ENCODE assay signal across 8 cellular contexts in the genomic region with DNA sequence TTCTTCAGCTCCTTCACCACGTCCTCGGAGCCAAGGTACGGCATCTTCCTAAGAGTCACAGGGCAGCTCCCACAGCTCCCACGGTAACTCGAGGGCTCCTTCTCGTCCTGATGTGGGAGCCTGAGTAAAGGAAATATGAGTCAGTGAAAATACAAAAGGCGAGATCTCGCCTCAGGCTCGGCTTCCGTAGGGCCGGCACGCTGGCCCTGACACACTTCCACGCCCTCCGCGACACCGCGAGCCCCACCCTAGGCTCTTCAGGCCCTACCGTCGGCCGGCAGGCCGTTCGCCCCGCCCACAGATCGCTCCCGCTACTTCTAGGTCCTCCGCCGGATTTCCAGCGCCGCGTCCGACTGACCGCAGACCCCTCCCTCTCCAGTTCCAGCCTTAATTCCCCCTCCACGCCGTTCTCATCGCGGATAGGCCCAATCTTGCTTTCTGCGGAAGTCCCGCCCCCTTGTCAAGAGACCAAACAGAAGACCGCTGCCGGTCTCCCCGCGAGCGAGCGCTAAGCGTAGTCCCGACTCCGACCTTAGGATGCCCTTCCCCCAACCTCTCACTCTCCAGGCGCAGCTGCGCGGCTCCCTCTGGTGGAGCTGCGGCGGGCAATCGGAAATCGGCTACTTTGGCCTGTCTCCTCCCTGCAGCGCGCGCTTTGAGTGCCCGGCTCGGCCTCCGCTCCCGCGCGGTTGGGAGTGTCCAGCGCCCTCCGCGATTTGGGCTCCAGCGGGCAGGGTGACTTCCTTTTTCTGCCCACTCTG. TPM values are rescaled to one million over a fixed set of nuclear protein-coding genes. Genes with fewer than 3 reads are reported as not detected.
DNase-seq lines count a peak whose midpoint lies in the region; ATAC-seq, FAIRE-seq and TF ChIP-seq lines count a peak whose summit lies in the region.

A gene (minus strand): TSS at position 126 of the 761 bp plus-strand sequence. CDS start 82 bp downstream, at position 44.
A gene (plus strand): TSS at position 653 of the 761 bp plus-strand sequence. CDS start 261 bp downstream, outside the sequence.

- WGBS in mammary epithelial cell (ENCODE audit: low coverage, missing lambda C conversion rate): 1% methylated on average over 28 of the region's 67 CpGs
- WGBS in small intestine, 3 donors: 0 to 1% (median 0%) methylated on average over 59 to 67 of the region's 67 CpGs

- TF ChIP-seq CTCF in VCaP (conservative IDR thresholded peaks at IDR 0.05): peak; percentile 62
- TF ChIP-seq CTCF in mammary epithelial cell (conservative IDR thresholded peaks at IDR 0.05 in 1 of 2, IDR thresholded peaks at IDR 0.05 in 1 of 2; ENCODE audit: extremely low read depth in 1 of 2, insufficient read depth in 1 of 2, low read depth in 1 of 2, low read length in 2 of 2): peak; percentile 47 to 86

- peaks cover 44% of the 10 kb centered on the region for H3K79me2 ChIP-seq in mammary epithelial cell (ENCODE audit: insufficient read depth, low read length)

- dilution Hi-C loops in mammary epithelial cell (cut with HindIII; ENCODE audit: low sequenced_read_pairs): no loop called here

- no peaks in the 10 kb centered on the region for H3K27me3 ChIP-seq in mammary epithelial cell (ENCODE audit: insufficient read depth, low read length)
- H3K27me3 ChIP-seq in iPS-20b (ENCODE audit: insufficient read depth, low read length): no peaks in the 10 kb centered on the region
- H3K27me3 ChIP-seq in small intestine (ENCODE audit: control insufficient read depth in 2 of 2, insufficient read depth in 2 of 2, low read length in 2 of 2): no peaks in the 10 kb centered on the region

- H3K9me3 ChIP-seq in mammary epithelial cell (replicated peaks; ENCODE audit: insufficient read depth, low read length): no peaks in the 10 kb centered on the region
- H3K9me3 ChIP-seq in iPS-20b (ENCODE audit: insufficient read depth, low read depth, low read length): no peaks in the 10 kb centered on the region
- no peaks in the 10 kb centered on the region for H3K9me3 ChIP-seq in small intestine (ENCODE audit: control insufficient read depth, low read depth)

- DNase-seq in AG08395 (ENCODE audit: low spot score) (peak; percentile 98), NCI-H2196 treated with DMSO at 0.1 percent for 48 hours (lab: John Stamatoyannopoulos, UW; ENCODE audit: unreplicated experiment) (peak; percentile 99), mammary epithelial cell (peak; percentile 100), small intestine (peak; percentile 100)

- intact Hi-C loops in mammary epithelial cell (cut with micrococcal nuclease): loop anchor here (1.0 to 5.0 kb wide), 7 partner anchors 24 to 765 kb away; a partner anchor contains a TSS

- no TSS peak for BruUV-seq in mammary epithelial cell (replicated peaks; lab: Mats Ljungman, UMichigan)

- FAIRE-seq in small intestine (lab: Jason Lieb, UNC): no peak

- CTCF ChIA-PET in mammary epithelial cell (lab: Charles Lee; ENCODE audit: low non-redundant PET): no interaction called here

- H3K4me1 ChIP-seq in mammary epithelial cell (ENCODE audit: insufficient read depth, low read length) (peaks cover 10% of the 10 kb centered on the region), iPS-20b (ENCODE audit: insufficient read depth, low read length) (peaks cover 5% of the 10 kb centered on the region; the same call in 1 of the 2 replicates), small intestine (ENCODE audit: control insufficient read depth in 2 of 2, insufficient read depth in 1 of 2, low read depth in 1 of 2, low read length in 1 of 2) (peaks cover 15 to 28% of the 10 kb centered on the region in 2 donors)

- H3K4me2 ChIP-seq in mammary epithelial cell (ENCODE audit: insufficient read depth, low read depth, low read length): peak within 1 kb of the TSS; percentile 84

- H3K27ac ChIP-seq in VCaP (peak within 1 kb of the TSS; percentile 77), mammary epithelial cell (ENCODE audit: insufficient read depth, low read depth, low read length) (peak within 1 kb of the TSS; percentile 88), iPS-20b (ENCODE audit: low read length) (peak within 1 kb of the TSS; percentile 29), small intestine (ENCODE audit: low read depth in 1 of 2, low read length in 1 of 2) (peak within 1 kb of the TSS; percentile 86 to 91)

- H2AFZ ChIP-seq in mammary epithelial cell (ENCODE audit: low read depth, low read length): peak within 1 kb of the TSS; percentile 100

- peak; percentile 86 for ATAC-seq in GM18873 (IDR thresholded peaks at IDR 0.05; ENCODE audit: low FRiP score, unreplicated experiment)
- peak; percentile 86 for ATAC-seq in HG03139 (IDR thresholded peaks at IDR 0.05; ENCODE audit: unreplicated experiment)

- H4K20me1 ChIP-seq in mammary epithelial cell (ENCODE audit: insufficient read depth, low read length): no peaks in the 10 kb centered on the region

- H3K4me3 ChIP-seq in mammary epithelial cell (replicated peaks in 1 of 3; ENCODE audit: insufficient read depth in 1 of 3, low read depth in 2 of 3, low read length in 3 of 3) (peak within 1 kb of the TSS; percentile 72 to 87 (median 86)), iPS-20b (ENCODE audit: low read length) (peak within 1 kb of the TSS; percentile 94), small intestine (ENCODE audit: low read depth in 1 of 2, low read length in 2 of 2) (peak within 1 kb of the TSS; percentile 80 to 83)

- H3K9ac ChIP-seq in mammary epithelial cell (ENCODE audit: insufficient read depth, low read length): peak within 1 kb of the TSS; percentile 93
- H3K9ac ChIP-seq in iPS-20b (ENCODE audit: low read depth, low read length): peak within 1 kb of the TSS; percentile 94; the same call in 1 of the 2 replicates

- in situ Hi-C loops in mammary epithelial cell (cut with MboI; ENCODE audit: low sequenced_read_pairs in 2 of 2): loop anchor here (10.0 to 25.0 kb wide), 2 partner anchors 70 to 768 kb away; no protein-coding TSS in a partner anchor

- H3K36me3 ChIP-seq in mammary epithelial cell (ENCODE audit: insufficient read depth, low read length) (peaks cover 7% of the 10 kb centered on the region), iPS-20b (ENCODE audit: insufficient read depth, low read depth, low read length) (peaks cover 30% of the 10 kb centered on the region), small intestine (ENCODE audit: control insufficient read depth in 2 of 2, insufficient read depth in 2 of 2, low read length in 2 of 2) (peaks cover 0 to 7% of the 10 kb centered on the region in 2 donors)

RNA-seq across cellular contexts. Expression of the first gene that starts in this region (rescaled TPM):
- 10 to 100 TPM in 1 of 2 donors, 1 to 10 TPM in 1; 8.8 to 21.4 TPM for total RNA-seq in mammary epithelial cell
- polyA plus RNA-seq in mammary epithelial cell: 12.7 TPM
- 27.3 TPM for polyA minus RNA-seq in mammary epithelial cell
- 10 to 100 TPM; 12.4 to 15.4 (median 14.5) TPM for polyA plus RNA-seq in small intestine

RNA-seq across cellular contexts. Expression of the second gene that starts in this region (rescaled TPM):
- total RNA-seq in mammary epithelial cell: 10 to 100 TPM in 1 of 2 donors, 1 to 10 TPM in 1; 4.7 to 12.1 TPM
- 8.6 TPM for polyA plus RNA-seq in mammary epithelial cell
- polyA minus RNA-seq in mammary epithelial cell: 14.4 TPM
- 1 to 10 TPM in 2 of 3 donors, under 1 TPM in 1; 0.45 to 5.4 (median 1.1) TPM for polyA plus RNA-seq in small intestine

Comparison
In these comparisons a context has a peak if more than half of its experiments do, and no peak if none do; other contexts are left out.
1. Peak in every context shown above with its lines: DNase-seq, ATAC-seq, H3K4me3 ChIP-seq and H3K27ac ChIP-seq.
2. H3K27ac ChIP-seq: peak in every context shown above with its lines; median percentile 88 in small intestine; 88 in mammary epithelial cell; 77 in VCaP; 29 in iPS-20b.